ENCODE assay signal across 1 cellular context in the genomic region with DNA sequence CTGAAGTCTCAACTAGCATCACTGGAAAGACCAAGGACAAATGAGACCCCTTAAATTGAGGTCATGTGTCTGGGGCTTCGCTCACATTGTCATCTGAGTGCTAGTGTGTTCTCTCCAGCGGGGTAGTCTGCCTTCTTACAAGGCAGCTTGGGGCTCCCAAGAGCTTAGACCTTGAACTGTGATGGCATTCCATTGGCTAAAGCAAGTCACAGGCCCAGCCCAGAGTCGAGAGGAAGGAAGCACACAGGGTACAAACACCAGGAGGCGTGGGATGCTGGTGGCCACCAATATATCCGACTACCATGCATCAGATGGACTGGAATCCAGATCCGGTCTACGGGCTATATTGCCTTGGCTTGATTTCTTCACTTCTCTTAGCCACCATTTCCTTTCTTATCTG.
TF ChIP-seq lines count a peak whose summit lies in the region.

No MANE protein-coding gene starts in this region.

TF ChIP-seq in WTC11, 78 proteins besides CTCF, POLR2A, EP300 and RAD21 (continued from another document):
- TF ChIP-seq, protein P1, sequence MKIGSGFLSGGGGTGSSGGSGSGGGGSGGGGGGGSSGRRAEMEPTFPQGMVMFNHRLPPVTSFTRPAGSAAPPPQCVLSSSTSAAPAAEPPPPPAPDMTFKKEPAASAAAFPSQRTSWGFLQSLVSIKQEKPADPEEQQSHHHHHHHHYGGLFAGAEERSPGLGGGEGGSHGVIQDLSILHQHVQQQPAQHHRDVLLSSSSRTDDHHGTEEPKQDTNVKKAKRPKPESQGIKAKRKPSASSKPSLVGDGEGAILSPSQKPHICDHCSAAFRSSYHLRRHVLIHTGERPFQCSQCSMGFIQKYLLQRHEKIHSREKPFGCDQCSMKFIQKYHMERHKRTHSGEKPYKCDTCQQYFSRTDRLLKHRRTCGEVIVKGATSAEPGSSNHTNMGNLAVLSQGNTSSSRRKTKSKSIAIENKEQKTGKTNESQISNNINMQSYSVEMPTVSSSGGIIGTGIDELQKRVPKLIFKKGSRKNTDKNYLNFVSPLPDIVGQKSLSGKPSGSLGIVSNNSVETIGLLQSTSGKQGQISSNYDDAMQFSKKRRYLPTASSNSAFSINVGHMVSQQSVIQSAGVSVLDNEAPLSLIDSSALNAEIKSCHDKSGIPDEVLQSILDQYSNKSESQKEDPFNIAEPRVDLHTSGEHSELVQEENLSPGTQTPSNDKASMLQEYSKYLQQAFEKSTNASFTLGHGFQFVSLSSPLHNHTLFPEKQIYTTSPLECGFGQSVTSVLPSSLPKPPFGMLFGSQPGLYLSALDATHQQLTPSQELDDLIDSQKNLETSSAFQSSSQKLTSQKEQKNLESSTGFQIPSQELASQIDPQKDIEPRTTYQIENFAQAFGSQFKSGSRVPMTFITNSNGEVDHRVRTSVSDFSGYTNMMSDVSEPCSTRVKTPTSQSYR (CRISPR knock-in tag; IDR thresholded peaks at IDR 0.05), result no peak
TF ChIP-seq in WTC11: peak in this region for 0.
